Comparison of ENCODE assay signal across 10 cellular contexts in the genomic region with DNA sequence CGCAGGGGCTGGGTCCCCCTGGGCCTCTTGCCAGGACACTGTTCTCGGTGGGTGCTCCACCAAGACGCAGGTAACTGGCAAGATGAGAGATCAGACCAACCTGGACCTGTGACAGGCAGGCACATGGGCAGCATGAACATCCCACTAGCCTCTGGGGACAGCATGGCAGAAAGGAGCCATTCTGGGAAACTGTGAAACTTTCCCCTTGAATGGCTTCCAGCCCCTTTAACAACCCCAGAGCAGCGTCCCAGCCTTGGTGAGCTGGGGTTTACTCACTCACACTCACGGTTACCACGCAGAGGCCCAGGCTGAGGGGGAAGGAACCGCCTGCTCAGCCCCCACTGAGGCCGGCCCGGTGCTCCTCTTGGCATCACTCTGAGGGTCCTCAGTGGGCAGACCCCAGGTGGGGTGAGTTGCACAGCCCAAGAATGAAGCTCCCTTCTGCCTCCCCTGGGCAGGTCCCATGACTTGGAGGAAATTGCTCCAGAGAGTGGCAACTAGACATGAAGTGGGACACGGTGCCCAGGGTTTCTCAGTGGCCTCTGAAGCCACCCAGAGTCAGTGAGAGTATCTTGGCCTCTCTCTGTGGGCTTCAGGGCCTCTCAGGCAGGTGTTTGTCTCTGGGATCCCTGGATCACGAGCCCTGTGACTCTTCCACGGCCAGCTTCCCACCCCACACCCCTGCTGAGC. TPM values are rescaled to one million over a fixed set of nuclear protein-coding genes. Genes with fewer than 3 reads are reported as not detected.
DNase-seq lines count a peak whose midpoint lies in the region; ATAC-seq lines count a peak whose summit lies in the region.
"Had no signal": no experiment of that assay in that cellular context is flagged by ENCODE, and none has a peak within 500 bp of the region (broad histone marks: within the 10 kb centered on the region; RNA-seq: fewer than 3 reads in every experiment).

No MANE protein-coding gene starts in this region.

- H3K36me3 Mint-ChIP-seq in activated CD8-positive, alpha-beta memory T cell treated with anti-CD3 and anti-CD28 coated beads, Interleukin-2, amount 10 ng/mL, durations not matched to agents 7 days and 5 days, result peaks cover 11% of the 10 kb centered on the region
- H3K36me3 Mint-ChIP-seq in stimulated activated effector memory CD8-positive, alpha-beta T cell treated with anti-CD3 and anti-CD28 coated beads, Interleukin-12 subunit alpha, Interleukin-12 subunit beta, amount 100 ng/mL, for 72 hours, result peaks cover 17% of the 10 kb centered on the region

- H3K27ac Mint-ChIP-seq in activated CD8-positive, alpha-beta memory T cell treated with anti-CD3 and anti-CD28 coated beads, Interleukin-2, amount 10 ng/mL, durations not matched to agents 7 days and 5 days, result no peak overlapping the region
- peak overlapping the region; percentile 55 for H3K27ac Mint-ChIP-seq in stimulated activated effector memory CD8-positive, alpha-beta T cell treated with anti-CD3 and anti-CD28 coated beads, Interleukin-12 subunit alpha, Interleukin-12 subunit beta, amount 100 ng/mL, for 72 hours

- peaks cover 53% of the 10 kb centered on the region for H3K4me1 Mint-ChIP-seq in activated CD8-positive, alpha-beta memory T cell treated with anti-CD3 and anti-CD28 coated beads, Interleukin-2, amount 10 ng/mL, durations not matched to agents 7 days and 5 days
- peaks cover 72% of the 10 kb centered on the region for H3K4me1 Mint-ChIP-seq in stimulated activated effector memory CD8-positive, alpha-beta T cell treated with anti-CD3 and anti-CD28 coated beads, Interleukin-12 subunit alpha, Interleukin-12 subunit beta, amount 100 ng/mL, for 72 hours

- H3K4me3 Mint-ChIP-seq in activated CD8-positive, alpha-beta memory T cell treated with anti-CD3 and anti-CD28 coated beads, Interleukin-2, amount 10 ng/mL, durations not matched to agents 7 days and 5 days, result no peak overlapping the region
- peak overlapping the region; percentile 35 for H3K4me3 Mint-ChIP-seq in stimulated activated effector memory CD8-positive, alpha-beta T cell treated with anti-CD3 and anti-CD28 coated beads, Interleukin-12 subunit alpha, Interleukin-12 subunit beta, amount 100 ng/mL, for 72 hours

- peak; percentile 80 for DNase-seq in activated CD8-positive, alpha-beta memory T cell treated with anti-CD3 and anti-CD28 coated beads for 24 hours
- DNase-seq in activated CD8-positive, alpha-beta memory T cell treated with anti-CD3 and anti-CD28 coated beads, Interleukin-2, amount 10 ng/mL, durations not matched to agents 7 days and 5 days, result no peak
- peak; percentile 81 for DNase-seq in RPMI7951 (ENCODE audit: low read depth)
- DNase-seq in stimulated activated effector memory CD8-positive, alpha-beta T cell treated with anti-CD3 and anti-CD28 coated beads, Interleukin-12 subunit alpha, Interleukin-12 subunit beta, amount 100 ng/mL, for 72 hours (ENCODE audit: low spot score in 2 of 2), result no peak
- no peak for DNase-seq in NCI-H2227 (lab: John Stamatoyannopoulos, UW; ENCODE audit: unreplicated experiment)
- DNase-seq in anterior cingulate cortex (lab: John Stamatoyannopoulos, UW), result no peak
- no peak for DNase-seq in kidney glomerular epithelial cell (lab: John Stamatoyannopoulos, UW)
- DNase-seq: effector CD8-positive, alpha-beta T cell; ovary had no signal

- H3K9me3 Mint-ChIP-seq in activated CD8-positive, alpha-beta memory T cell treated with anti-CD3 and anti-CD28 coated beads, Interleukin-2, amount 10 ng/mL, durations not matched to agents 7 days and 5 days (ENCODE audit: low read depth), result no peaks in the 10 kb centered on the region
- H3K9me3 Mint-ChIP-seq in stimulated activated effector memory CD8-positive, alpha-beta T cell treated with anti-CD3 and anti-CD28 coated beads, Interleukin-12 subunit alpha, Interleukin-12 subunit beta, amount 100 ng/mL, for 72 hours, result no peaks in the 10 kb centered on the region

- peaks cover 5% of the 10 kb centered on the region for H3K27me3 Mint-ChIP-seq in activated CD8-positive, alpha-beta memory T cell treated with anti-CD3 and anti-CD28 coated beads, Interleukin-2, amount 10 ng/mL, durations not matched to agents 7 days and 5 days

- no peak for ATAC-seq in activated CD8-positive, alpha-beta memory T cell treated with anti-CD3 and anti-CD28 coated beads, Interleukin-2, amount 10 ng/mL, durations not matched to agents 7 days and 5 days
- peak; percentile 39 for ATAC-seq in HG02852 (IDR thresholded peaks at IDR 0.05; ENCODE audit: unreplicated experiment)
- peak; percentile 76 for ATAC-seq in stimulated activated effector memory CD8-positive, alpha-beta T cell treated with anti-CD3 and anti-CD28 coated beads, Interleukin-12 subunit alpha, Interleukin-12 subunit beta, amount 100 ng/mL, for 72 hours

- CTCF ChIA-PET in activated CD8-positive, alpha-beta memory T cell treated with anti-CD3 and anti-CD28 coated beads, Interleukin-2, amount 10 ng/mL, durations not matched to agents 7 days and 5 days (lab: Charles Lee), result interaction anchor here (0.6 to 5.1 kb wide), 9 partner anchors 9 to 271 kb away, joined by 3 to 37 read pairs (median 3); no protein-coding TSS in a partner anchor

RNA-seq across cellular contexts. Expression of a gene that starts 15.2 kb away (rescaled TPM):
- 100 to 1,000 TPM; 150 to 160 TPM for total RNA-seq in activated CD8-positive, alpha-beta memory T cell treated with anti-CD3 and anti-CD28 coated beads, Interleukin-2, amount 10 ng/mL, durations not matched to agents 7 days and 5 days
- total RNA-seq in RPMI7951 (2014; rRNA removed; shearing (Covaris generic)), result 404 and 461 TPM in 2 replicates

RNA-seq across cellular contexts. Expression of a gene that starts 54.5 kb away (rescaled TPM):
- 10 to 100 TPM in 1 of 2 experiments, 1 to 10 TPM in 1; 3.6 to 13.0 TPM for total RNA-seq in activated CD8-positive, alpha-beta memory T cell treated with anti-CD3 and anti-CD28 coated beads, Interleukin-2, amount 10 ng/mL, durations not matched to agents 7 days and 5 days
- total RNA-seq in RPMI7951 (2014; rRNA removed; shearing (Covaris generic)), result 13.8 and 13.9 TPM in 2 replicates

Comparison
In these comparisons a context has a peak if more than half of its experiments do, and no peak if none do; other contexts are left out.
1. DNase-seq: peak in activated CD8-positive, alpha-beta memory T cell treated with anti-CD3 and anti-CD28 coated beads for 24 hours (single experiment) and RPMI7951 (single experiment); none in activated CD8-positive, alpha-beta memory T cell treated with anti-CD3 and anti-CD28 coated beads, Interleukin-2, amount 10 ng/mL, durations not matched to agents 7 days and 5 days (single experiment), stimulated activated effector memory CD8-positive, alpha-beta T cell treated with anti-CD3 and anti-CD28 coated beads, Interleukin-12 subunit alpha, Interleukin-12 subunit beta, amount 100 ng/mL, for 72 hours (0 of 2), NCI-H2227 (single experiment), anterior cingulate cortex (0 of 58) and kidney glomerular epithelial cell (single experiment).